Comparison of ENCODE assay signal across 8 cellular contexts in the genomic region with DNA sequence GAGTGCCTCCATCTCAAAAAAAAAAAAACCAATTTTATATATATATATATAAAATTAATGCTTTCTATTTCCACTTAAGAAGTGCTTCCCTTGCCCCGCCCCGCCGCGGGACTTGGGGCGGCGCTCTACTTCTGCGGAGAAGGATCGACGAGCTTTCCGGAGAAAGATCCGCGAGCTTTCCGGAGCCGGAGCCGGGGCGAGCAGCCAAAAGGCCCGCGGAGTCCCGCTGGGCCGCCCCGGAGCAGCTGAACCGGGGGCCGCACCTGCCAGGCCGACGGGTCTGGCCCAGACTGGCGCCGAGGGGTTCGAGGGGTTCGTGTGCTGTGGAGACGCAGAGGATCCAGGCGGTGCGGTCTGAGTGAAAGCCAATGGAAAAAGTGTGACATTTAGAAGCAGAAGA. TPM values are rescaled to one million over a fixed set of nuclear protein-coding genes. Genes with fewer than 3 reads are reported as not detected.
DNase-seq lines count a peak whose midpoint lies in the region; ATAC-seq and TF ChIP-seq lines count a peak whose summit lies in the region.

No MANE protein-coding gene starts in this region.

- peak; percentile 23 for DNase-seq in NOMO-1 treated with DMSO at 0.1 percent for 48 hours (lab: John Stamatoyannopoulos, UW; ENCODE audit: unreplicated experiment)
- peak; percentile 59 to 63 for DNase-seq in cardiac fibroblast (ENCODE audit: low read depth in 2 of 2)
- DNase-seq in kidney epithelial cell (ENCODE audit: low read depth), result no peak
- peak; percentile 6 for DNase-seq in stimulated activated naive CD8-positive, alpha-beta T cell treated with anti-CD3 and anti-CD28 coated beads, Interleukin-15, Interleukin-2, amounts not matched to agents 100 U/mL and 50 U/mL, for 24 hours
- DNase-seq in germinal center (ENCODE audit: low spot score), result no peak
- no peak for DNase-seq in midbrain (lab: John Stamatoyannopoulos, UW)
- no peak for DNase-seq in COLO668 (lab: John Stamatoyannopoulos, UW; ENCODE audit: unreplicated experiment)

- H3K36me3 ChIP-seq in kidney epithelial cell (ENCODE audit: control insufficient read depth, insufficient read depth, low read length), result no peaks in the 10 kb centered on the region

- ATAC-seq in stimulated activated naive CD8-positive, alpha-beta T cell treated with anti-CD3 and anti-CD28 coated beads, Interleukin-15, Interleukin-2, amounts not matched to agents 100 U/mL and 50 U/mL, for 24 hours, result no peak
- no peak for ATAC-seq in HG03135 (IDR thresholded peaks at IDR 0.05; ENCODE audit: unreplicated experiment)

- H3K27me3 ChIP-seq in kidney epithelial cell (ENCODE audit: control insufficient read depth, insufficient read depth, low read length), result no peaks in the 10 kb centered on the region

- peak overlapping the region; percentile 32 to 51 for H3K4me3 ChIP-seq in cardiac fibroblast (replicated peaks in 1 of 2; ENCODE audit: low read depth in 2 of 2, low read length in 2 of 2)
- peak overlapping the region; percentile 35 for H3K4me3 ChIP-seq in kidney epithelial cell (ENCODE audit: low read depth, low read length)

- TF ChIP-seq CTCF in cardiac fibroblast (IDR thresholded peaks at IDR 0.05; ENCODE audit: low read depth, low read length) (no peak), kidney epithelial cell (IDR thresholded peaks at IDR 0.05; ENCODE audit: insufficient read depth, low read length, poor library complexity, severe bottlenecking) (no peak)

RNA-seq across cellular contexts. Expression of a gene that starts 50.7 kb away (rescaled TPM):
- total RNA-seq in kidney epithelial cell, result not detected in 2 replicates

Comparison
In these comparisons a context has a peak if more than half of its experiments do, and no peak if none do; other contexts are left out.
1. DNase-seq: peak in NOMO-1 treated with DMSO at 0.1 percent for 48 hours (single experiment), cardiac fibroblast (2 of 2) and stimulated activated naive CD8-positive, alpha-beta T cell treated with anti-CD3 and anti-CD28 coated beads, Interleukin-15, Interleukin-2, amounts not matched to agents 100 U/mL and 50 U/mL, for 24 hours (single experiment); none in kidney epithelial cell (single experiment), germinal center (single experiment), midbrain (single experiment) and COLO668 (single experiment).